21 cellular contexts compared by ENCODE assay signal in genomic region chr3:166071-166470, GRCh38. TPM values are rescaled to one million over a fixed set of nuclear protein-coding genes. Genes with fewer than 3 reads are reported as not detected.
"Had no signal": no experiment of that assay in that cellular context is flagged by ENCODE, and none has a peak within 500 bp of the region (broad histone marks: within the 10 kb centered on the region; RNA-seq: fewer than 3 reads in every experiment).

No MANE protein-coding gene starts in this region.

- H3K4me1 ChIP-seq: lower lobe of right lung, prostate gland, right lobe of liver, spleen, transverse colon had no signal

- H3K36me3 ChIP-seq: lower lobe of right lung, prostate gland, right lobe of liver, spleen, transverse colon had no signal

- H3K27me3 ChIP-seq: right lobe of liver, spleen, transverse colon had no signal

- H3K27ac ChIP-seq: lower lobe of right lung, prostate gland, right lobe of liver, spleen, transverse colon had no signal

- H3K4me3 ChIP-seq: lower lobe of right lung, mucosa of descending colon, prostate gland, right lobe of liver, spleen, transverse colon had no signal

- H3K9me3 ChIP-seq: lower lobe of right lung, mucosa of descending colon, prostate gland, right lobe of liver, spleen, transverse colon had no signal

- DNase-seq: activated CD4-positive, alpha-beta T cell treated with anti-CD3 and anti-CD28 coated beads, Interleukin-2, amount 50 U/mL, for 1 hour; activated naive CD4-positive, alpha-beta T cell treated with anti-CD3 and anti-CD28 coated beads, Interleukin-2, amount 10 ng/mL, durations not matched to agents 7 days and 5 days; cerebellar nuclear complex; dermis blood vessel endothelial cell; endodermal cell; erythroblast; left cardiac atrium; lower lobe of right lung; mucosa of descending colon; naive thymus-derived CD8-positive, alpha-beta T cell; nucleus accumbens; right lobe of liver; spleen; stimulated activated CD4-positive, alpha-beta T cell treated with anti-CD3 and anti-CD28 coated beads, Interleukin-1b, Interleukin-23, amount 100 ng/mL, for 48 hours; stimulated activated naive CD4-positive, alpha-beta T cell; substantia nigra; T-helper 17 cell; transverse colon had no signal

RNA-seq across cellular contexts. Expression of gene CHL1, which starts 30.5 kb away (rescaled TPM):
- total RNA-seq: activated T-helper 2 cell treated with anti-CD3 and anti-CD28 coated beads, Interferon-gamma antibody, Interleukin-2, Interleukin-4, amounts not matched to agents 10 μg/mL and 5 μg/mL and 100 μg/mL, durations not matched to agents 14 hours and 24 hours and 36 hours; fibroblast of villous mesenchyme had no signal
- polyA plus RNA-seq: naive thymus-derived CD8-positive, alpha-beta T cell had no signal
